17 cellular contexts compared by ENCODE assay signal in the genomic region with DNA sequence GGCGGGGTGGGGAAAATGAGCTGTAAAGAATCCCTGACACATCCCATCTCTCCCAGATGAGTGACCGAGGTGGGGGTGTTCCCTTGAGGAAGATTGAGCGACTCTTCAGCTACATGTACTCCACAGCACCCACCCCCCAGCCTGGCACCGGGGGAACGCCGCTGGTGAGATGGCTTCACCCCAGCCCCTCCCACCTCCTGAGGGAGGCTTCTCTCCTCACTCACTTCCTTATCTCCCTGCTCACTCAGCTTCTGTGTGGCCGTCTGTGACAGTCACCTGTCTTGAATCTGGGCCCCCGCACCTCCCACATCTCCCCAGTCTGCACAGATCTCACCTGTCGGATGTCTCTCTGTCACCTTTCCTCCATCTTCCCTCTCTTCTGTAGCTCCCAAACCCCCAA.
DNase-seq lines count a peak whose midpoint lies in the region; ATAC-seq lines count a peak whose summit lies in the region.
"Had no signal": no experiment of that assay in that cellular context is flagged by ENCODE, and none has a peak within 500 bp of the region (broad histone marks: within the 10 kb centered on the region; RNA-seq: fewer than 3 reads in every experiment).

No MANE protein-coding gene starts in this region.

- no peak for ATAC-seq in stimulated activated naive CD8-positive, alpha-beta T cell treated with anti-CD3 and anti-CD28 coated beads, Interleukin-15, amount 100 ng/mL, for 72 hours
- no peak for ATAC-seq in stimulated activated naive CD8-positive, alpha-beta T cell treated with anti-CD3 and anti-CD28 coated beads, Interleukin-15, Interleukin-2, amounts not matched to agents 100 U/mL and 50 U/mL, for 24 hours
- ATAC-seq: activated CD4-positive, alpha-beta T cell treated with anti-CD3 and anti-CD28 coated beads for 36 hours; naive thymus-derived CD4-positive, alpha-beta T cell had no signal

- H3K27me3 Mint-ChIP-seq in stimulated activated naive CD8-positive, alpha-beta T cell treated with anti-CD3 and anti-CD28 coated beads, Interleukin-15, amount 100 ng/mL, for 72 hours = peaks cover 2% of the 10 kb centered on the region
- H3K27me3 Mint-ChIP-seq: activated CD4-positive, alpha-beta T cell treated with anti-CD3 and anti-CD28 coated beads for 36 hours; naive thymus-derived CD4-positive, alpha-beta T cell had no signal

- H3K4me3 Mint-ChIP-seq in stimulated activated naive CD8-positive, alpha-beta T cell treated with anti-CD3 and anti-CD28 coated beads, Interleukin-15, amount 100 ng/mL, for 72 hours = no peak overlapping the region
- H3K4me3 Mint-ChIP-seq: activated CD4-positive, alpha-beta T cell treated with anti-CD3 and anti-CD28 coated beads for 36 hours; CD14-positive monocyte; naive thymus-derived CD4-positive, alpha-beta T cell had no signal

- peak overlapping the region; percentile 22 to 64 for H3K27ac Mint-ChIP-seq in stimulated activated naive CD8-positive, alpha-beta T cell treated with anti-CD3 and anti-CD28 coated beads, Interleukin-15, amount 100 ng/mL, for 72 hours
- H3K27ac Mint-ChIP-seq: activated CD4-positive, alpha-beta T cell treated with anti-CD3 and anti-CD28 coated beads for 36 hours had no signal

- no peak for DNase-seq in stimulated activated naive CD8-positive, alpha-beta T cell treated with anti-CD3 and anti-CD28 coated beads, Interleukin-15, amount 100 ng/mL, for 72 hours
- DNase-seq in stimulated activated naive CD8-positive, alpha-beta T cell treated with anti-CD3 and anti-CD28 coated beads, Interleukin-15, Interleukin-2, amounts not matched to agents 100 U/mL and 50 U/mL, for 24 hours = no peak
- DNase-seq in head of caudate nucleus (peak in 31 of 42 donors; percentile 34 to 89 (median 64)), NCI-H2029 (lab: John Stamatoyannopoulos, UW) (no peak), NAMALWA (ENCODE audit: low spot score) (no peak)
- DNase-seq in activated CD4-positive, alpha-beta T cell treated with anti-CD3 and anti-CD28 coated beads for 4 hours = no peak
- DNase-seq: activated CD4-positive, alpha-beta T cell treated with anti-CD3 and anti-CD28 coated beads for 36 hours; H7; mesendoderm; naive thymus-derived CD4-positive, alpha-beta T cell; NCI-H187; NCI-H82; SJCRH30; stimulated activated naive CD4-positive, alpha-beta T cell treated with Interleukin-2 at 50 U/mL for 16 hours; T-helper 1 cell; transverse colon had no signal

- H3K4me1 Mint-ChIP-seq in stimulated activated naive CD8-positive, alpha-beta T cell treated with anti-CD3 and anti-CD28 coated beads, Interleukin-15, amount 100 ng/mL, for 72 hours = no peaks in the 10 kb centered on the region
- H3K4me1 Mint-ChIP-seq: activated CD4-positive, alpha-beta T cell treated with anti-CD3 and anti-CD28 coated beads for 36 hours; CD14-positive monocyte had no signal

- no peaks in the 10 kb centered on the region for H3K9me3 Mint-ChIP-seq in stimulated activated naive CD8-positive, alpha-beta T cell treated with anti-CD3 and anti-CD28 coated beads, Interleukin-15, amount 100 ng/mL, for 72 hours
- H3K9me3 Mint-ChIP-seq: CD14-positive monocyte; naive thymus-derived CD4-positive, alpha-beta T cell had no signal

- intact Hi-C loops in head of caudate nucleus (cut with DNase I) = no loop called here

Comparison
In these comparisons a context has a peak if more than half of its experiments do, and no peak if none do; other contexts are left out.
1. DNase-seq: peak in head of caudate nucleus (31 of 42); none in stimulated activated naive CD8-positive, alpha-beta T cell treated with anti-CD3 and anti-CD28 coated beads, Interleukin-15, amount 100 ng/mL, for 72 hours (0 of 2), stimulated activated naive CD8-positive, alpha-beta T cell treated with anti-CD3 and anti-CD28 coated beads, Interleukin-15, Interleukin-2, amounts not matched to agents 100 U/mL and 50 U/mL, for 24 hours (single experiment), NCI-H2029 (single experiment), NAMALWA (single experiment) and activated CD4-positive, alpha-beta T cell treated with anti-CD3 and anti-CD28 coated beads for 4 hours (0 of 2).